Comparison of ENCODE assay signal across 1 cellular context in the genomic region with DNA sequence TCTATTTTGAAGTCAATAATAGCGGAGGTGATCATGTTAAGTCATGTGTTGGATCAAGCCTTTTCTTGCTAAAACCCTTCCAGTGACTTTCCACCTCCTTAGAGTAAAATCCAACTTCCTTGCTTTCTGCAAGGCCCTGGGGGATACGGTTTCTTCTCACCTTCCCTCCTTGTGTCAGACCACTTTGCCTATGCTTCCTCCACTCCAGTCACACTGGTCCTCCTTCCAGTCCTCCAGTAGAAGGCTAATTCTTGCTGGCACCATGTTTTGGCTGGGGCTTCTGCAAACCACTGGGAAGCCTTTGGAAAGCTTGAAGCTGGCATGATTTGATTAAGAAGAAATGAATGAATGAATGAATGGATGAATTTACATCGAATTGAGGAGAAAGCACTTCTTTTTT.
TF ChIP-seq lines count a peak whose summit lies in the region.

No MANE protein-coding gene starts in this region.

TF ChIP-seq in WTC11, 78 proteins besides CTCF, POLR2A, EP300 and RAD21 (continued from another document):
- TF ChIP-seq, protein P1, sequence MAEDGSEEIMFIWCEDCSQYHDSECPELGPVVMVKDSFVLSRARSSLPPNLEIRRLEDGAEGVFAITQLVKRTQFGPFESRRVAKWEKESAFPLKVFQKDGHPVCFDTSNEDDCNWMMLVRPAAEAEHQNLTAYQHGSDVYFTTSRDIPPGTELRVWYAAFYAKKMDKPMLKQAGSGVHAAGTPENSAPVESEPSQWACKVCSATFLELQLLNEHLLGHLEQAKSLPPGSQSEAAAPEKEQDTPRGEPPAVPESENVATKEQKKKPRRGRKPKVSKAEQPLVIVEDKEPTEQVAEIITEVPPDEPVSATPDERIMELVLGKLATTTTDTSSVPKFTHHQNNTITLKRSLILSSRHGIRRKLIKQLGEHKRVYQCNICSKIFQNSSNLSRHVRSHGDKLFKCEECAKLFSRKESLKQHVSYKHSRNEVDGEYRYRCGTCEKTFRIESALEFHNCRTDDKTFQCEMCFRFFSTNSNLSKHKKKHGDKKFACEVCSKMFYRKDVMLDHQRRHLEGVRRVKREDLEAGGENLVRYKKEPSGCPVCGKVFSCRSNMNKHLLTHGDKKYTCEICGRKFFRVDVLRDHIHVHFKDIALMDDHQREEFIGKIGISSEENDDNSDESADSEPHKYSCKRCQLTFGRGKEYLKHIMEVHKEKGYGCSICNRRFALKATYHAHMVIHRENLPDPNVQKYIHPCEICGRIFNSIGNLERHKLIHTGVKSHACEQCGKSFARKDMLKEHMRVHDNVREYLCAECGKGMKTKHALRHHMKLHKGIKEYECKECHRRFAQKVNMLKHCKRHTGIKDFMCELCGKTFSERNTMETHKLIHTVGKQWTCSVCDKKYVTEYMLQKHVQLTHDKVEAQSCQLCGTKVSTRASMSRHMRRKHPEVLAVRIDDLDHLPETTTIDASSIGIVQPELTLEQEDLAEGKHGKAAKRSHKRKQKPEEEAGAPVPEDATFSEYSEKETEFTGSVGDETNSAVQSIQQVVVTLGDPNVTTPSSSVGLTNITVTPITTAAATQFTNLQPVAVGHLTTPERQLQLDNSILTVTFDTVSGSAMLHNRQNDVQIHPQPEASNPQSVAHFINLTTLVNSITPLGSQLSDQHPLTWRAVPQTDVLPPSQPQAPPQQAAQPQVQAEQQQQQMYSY (CRISPR knock-in tag; IDR thresholded peaks at IDR 0.05), result peak; percentile 77
- 0 out of 2 replicates have a peak, but pooled peaks have one; percentile 37 for TF ChIP-seq ZSCAN18 (CRISPR knock-in tag; IDR thresholded peaks at IDR 0.05)
